In the genomic region with DNA sequence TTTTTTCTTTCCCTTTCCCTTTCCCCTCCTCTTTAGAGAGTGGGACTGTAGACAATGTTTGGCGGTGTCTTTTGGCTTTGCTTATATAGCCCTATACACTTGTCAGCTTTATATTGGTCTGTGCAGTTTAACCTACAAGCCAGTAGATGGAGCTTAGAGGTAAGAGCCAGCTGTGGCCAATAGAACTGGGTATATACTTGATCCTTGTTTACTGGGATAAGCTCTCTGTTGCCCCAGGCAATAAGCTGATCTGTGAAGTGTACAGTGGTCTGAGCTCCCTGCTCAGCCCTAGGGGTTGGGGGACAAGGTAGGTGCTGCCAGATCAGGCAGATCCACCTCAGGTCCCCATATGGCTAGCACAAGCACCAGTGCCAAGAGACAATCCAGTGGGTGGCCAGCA, we compare ENCODE assay signal across 9 cellular contexts.
DNase-seq lines count a peak whose midpoint lies in the region; TF ChIP-seq lines count a peak whose summit lies in the region.
"Had no signal": no experiment of that assay in that cellular context is flagged by ENCODE, and none has a peak within 500 bp of the region (broad histone marks: within the 10 kb centered on the region; RNA-seq: fewer than 3 reads in every experiment).

No MANE protein-coding gene starts in this region.

- in situ Hi-C loops in SK-MEL-5 (cut with HindIII; ENCODE audit: low pct_unique_long_range_greater_than_20kb, low sequenced_read_pairs), result no loop called here

- DNase-seq in AG09319 (ENCODE audit: extremely low read depth, low read depth), result no peak
- peak; percentile 46 to 70 for DNase-seq in Kasumi-1 (lab: John Stamatoyannopoulos, UW)
- DNase-seq in SK-MEL-5 (ENCODE audit: low read depth, low spot score), result peak; percentile 71
- peak; percentile 11 for DNase-seq in iPS DF 4.7 (ENCODE audit: extremely low read depth, low spot score)
- no peak for DNase-seq in 8988T
- no peak for DNase-seq in activated T-cell treated with anti-CD3 and anti-CD28 coated beads for 4 hours
- DNase-seq in NK-92 (lab: John Stamatoyannopoulos, UW; ENCODE audit: unreplicated experiment), result no peak
- DNase-seq in T-helper 2 cell, result no peak
- DNase-seq: NK-92 treated with Interleukin-12 subunit alpha and Interleukin-12 subunit beta, amount 100 ng/mL, for 24 hours had no signal

- TF ChIP-seq CTCF in AG09319 (IDR thresholded peaks at IDR 0.05; ENCODE audit: low read depth, low read length), result peak; percentile 41

Comparison
In these comparisons a context has a peak if more than half of its experiments do, and no peak if none do; other contexts are left out.
1. DNase-seq: peak in Kasumi-1 (2 of 2), SK-MEL-5 (single experiment) and iPS DF 4.7 (single experiment); none in AG09319 (single experiment), 8988T (single experiment), activated T-cell treated with anti-CD3 and anti-CD28 coated beads for 4 hours (single experiment), NK-92 (single experiment) and T-helper 2 cell (0 of 5).